8 cellular contexts compared by ENCODE assay signal in genomic region chr5:134174841-134175839, GRCh38. TPM values are rescaled to one million over a fixed set of nuclear protein-coding genes. Genes with fewer than 3 reads are reported as not detected.
DNase-seq lines count a peak whose midpoint lies in the region; ATAC-seq and TF ChIP-seq lines count a peak whose summit lies in the region.

No MANE protein-coding gene starts in this region.

- no peaks in the 10 kb centered on the region for H3K9me2 ChIP-seq in DOHH2 (replicated peaks; ENCODE audit: control insufficient read depth, low read length)
- H3K9me2 ChIP-seq in Loucy (replicated peaks; ENCODE audit: low read depth, low read length), result no peaks in the 10 kb centered on the region

- H3K27me3 ChIP-seq in DOHH2 (ENCODE audit: control insufficient read depth, low read length) (no peaks in the 10 kb centered on the region), Loucy (ENCODE audit: insufficient read depth, low read length, poor library complexity, severe bottlenecking) (no peaks in the 10 kb centered on the region), thymus (ENCODE audit: control insufficient read depth, insufficient read depth) (no peaks in the 10 kb centered on the region)

- H3K9me3 Mint-ChIP-seq in activated naive CD8-positive, alpha-beta T cell treated with anti-CD3 and anti-CD28 coated beads, Interleukin-2, amount 10 ng/mL, durations not matched to agents 7 days and 5 days, result no peaks in the 10 kb centered on the region
- no peaks in the 10 kb centered on the region for H3K9me3 Mint-ChIP-seq in immature natural killer cell

- peaks cover 11% of the 10 kb centered on the region for H3K36me3 Mint-ChIP-seq in activated naive CD8-positive, alpha-beta T cell treated with anti-CD3 and anti-CD28 coated beads, Interleukin-2, amount 10 ng/mL, durations not matched to agents 7 days and 5 days
- peaks cover 4 to 19% (median 12%) of the 10 kb centered on the region in 3 donors for H3K36me3 Mint-ChIP-seq in immature natural killer cell

- peak overlapping the region; percentile 98 for H3K4me3 Mint-ChIP-seq in activated naive CD8-positive, alpha-beta T cell treated with anti-CD3 and anti-CD28 coated beads, Interleukin-2, amount 10 ng/mL, durations not matched to agents 7 days and 5 days
- peak overlapping the region; percentile 85 to 96 (median 94) for H3K4me3 Mint-ChIP-seq in immature natural killer cell

- peaks cover 17% of the 10 kb centered on the region for H3K4me1 ChIP-seq in DOHH2 (ENCODE audit: control insufficient read depth, low read length)
- H3K4me1 ChIP-seq in Loucy (ENCODE audit: insufficient read depth, low read length, poor library complexity, severe bottlenecking), result peaks cover 20% of the 10 kb centered on the region
- peaks cover 16% of the 10 kb centered on the region for H3K4me1 ChIP-seq in thymus (ENCODE audit: control insufficient read depth, insufficient read depth, low read length)

- H3K27me3 Mint-ChIP-seq in activated naive CD8-positive, alpha-beta T cell treated with anti-CD3 and anti-CD28 coated beads, Interleukin-2, amount 10 ng/mL, durations not matched to agents 7 days and 5 days, result no peaks in the 10 kb centered on the region
- peaks cover 6 to 13% (median 10%) of the 10 kb centered on the region in 3 donors for H3K27me3 Mint-ChIP-seq in immature natural killer cell (ENCODE audit: low read depth in 3 of 3)

- H3K4me1 Mint-ChIP-seq in activated naive CD8-positive, alpha-beta T cell treated with anti-CD3 and anti-CD28 coated beads, Interleukin-2, amount 10 ng/mL, durations not matched to agents 7 days and 5 days, result peaks cover 18% of the 10 kb centered on the region
- peaks cover 38 to 52% of the 10 kb centered on the region in 2 donors for H3K4me1 Mint-ChIP-seq in immature natural killer cell

- H3K79me2 ChIP-seq in DOHH2 (ENCODE audit: control insufficient read depth, low read length) (peaks cover 74% of the 10 kb centered on the region), Loucy (ENCODE audit: insufficient read depth, low read length) (peaks cover 62% of the 10 kb centered on the region)

- ATAC-seq in activated naive CD8-positive, alpha-beta T cell treated with anti-CD3 and anti-CD28 coated beads, Interleukin-2, amount 10 ng/mL, durations not matched to agents 7 days and 5 days (ENCODE audit: low read depth), result no peak
- ATAC-seq in GM19463 (IDR thresholded peaks at IDR 0.05; ENCODE audit: unreplicated experiment), result no peak
- no peak for ATAC-seq in GM21515 (IDR thresholded peaks at IDR 0.05; ENCODE audit: unreplicated experiment)
- ATAC-seq in HG03025 (IDR thresholded peaks at IDR 0.05; ENCODE audit: low FRiP score, unreplicated experiment), result no peak

- peak overlapping the region; percentile 96 for H3K4me2 ChIP-seq in DOHH2 (ENCODE audit: low read length)
- H3K4me2 ChIP-seq in Loucy (ENCODE audit: low read depth, low read length, poor library complexity, severe bottlenecking), result peak overlapping the region; percentile 87

- H3K4me3 ChIP-seq in DOHH2 (ENCODE audit: low read length) (peak overlapping the region; percentile 99), Loucy (ENCODE audit: low read length, poor library complexity, severe bottlenecking) (peak overlapping the region; percentile 93), thymus (ENCODE audit: low read length) (peak overlapping the region; percentile 98)

- H4K20me1 ChIP-seq in DOHH2 (ENCODE audit: control insufficient read depth, insufficient read depth, low read depth, low read length) (peaks cover 19% of the 10 kb centered on the region), Loucy (ENCODE audit: insufficient read depth, low read length, poor library complexity, severe bottlenecking) (peaks cover 41% of the 10 kb centered on the region)

- H3K9me3 ChIP-seq in DOHH2 (ENCODE audit: control insufficient read depth, insufficient read depth, low read length), result no peaks in the 10 kb centered on the region
- H3K9me3 ChIP-seq in Loucy (ENCODE audit: insufficient read depth, low read depth, low read length), result no peaks in the 10 kb centered on the region
- no peaks in the 10 kb centered on the region for H3K9me3 ChIP-seq in thymus (ENCODE audit: control insufficient read depth)

- H2AFZ ChIP-seq in Loucy (ENCODE audit: low read length), result no peak overlapping the region

- peak overlapping the region; percentile 94 for H3K27ac Mint-ChIP-seq in activated naive CD8-positive, alpha-beta T cell treated with anti-CD3 and anti-CD28 coated beads, Interleukin-2, amount 10 ng/mL, durations not matched to agents 7 days and 5 days
- H3K27ac Mint-ChIP-seq in immature natural killer cell, result peak overlapping the region; percentile 95 to 98 (median 96)

- 33% methylated on average over 10 of the region's 10 CpGs for WGBS in thymus

- H3F3A ChIP-seq in DOHH2 (ENCODE audit: control insufficient read depth, insufficient read depth) (no peaks in the 10 kb centered on the region), Loucy (ENCODE audit: low read depth) (no peaks in the 10 kb centered on the region)

- no peak for TF ChIP-seq CTCF in DOHH2 (IDR thresholded peaks at IDR 0.05; ENCODE audit: low read depth, low read length, poor library complexity, severe bottlenecking)
- TF ChIP-seq CTCF in Loucy (conservative IDR thresholded peaks at IDR 0.05; ENCODE audit: low read length), result no peak

- POLR2A ChIA-PET in activated naive CD8-positive, alpha-beta T cell treated with anti-CD3 and anti-CD28 coated beads, Interleukin-2, amount 10 ng/mL, durations not matched to agents 7 days and 5 days (lab: Charles Lee), result interaction anchor here (0.7 to 2.8 kb wide), 12 partner anchors 24 to 671 kb away, joined by 3 to 48 read pairs (median 8); partner anchors contain the start of genes C5orf24, PPP2CA and UBE2B

- H3K9ac ChIP-seq in Loucy (ENCODE audit: low read depth, low read length, poor library complexity, severe bottlenecking), result peak overlapping the region; percentile 84

- H3K27ac ChIP-seq in DOHH2 (ENCODE audit: low read depth, low read length), result no peak overlapping the region
- no peak overlapping the region for H3K27ac ChIP-seq in thymus (ENCODE audit: low read depth)

- H3K36me3 ChIP-seq in DOHH2 (ENCODE audit: control insufficient read depth, low read length) (peaks cover 46% of the 10 kb centered on the region), Loucy (ENCODE audit: insufficient read depth, low read length) (peaks cover 22% of the 10 kb centered on the region; the same call in 1 of the 2 replicates), thymus (ENCODE audit: control insufficient read depth, insufficient read depth) (peaks cover 26% of the 10 kb centered on the region)

- no peak for DNase-seq in activated naive CD8-positive, alpha-beta T cell treated with anti-CD3 and anti-CD28 coated beads, Interleukin-2, amount 10 ng/mL, durations not matched to agents 7 days and 5 days
- DNase-seq in immature natural killer cell, result no peak

RNA-seq across cellular contexts. Expression of gene SKP1, which starts 1.6 kb away (rescaled TPM):
- total RNA-seq in activated naive CD8-positive, alpha-beta T cell treated with anti-CD3 and anti-CD28 coated beads, Interleukin-2, amount 10 ng/mL, durations not matched to agents 7 days and 5 days, result 100 to 1,000 TPM; 193 to 206 TPM
- polyA plus RNA-seq in immature natural killer cell (1,000 to 10,000 TPM in 2 of 3 donors, 100 to 1,000 TPM in 1; 955 to 1,349 (median 1,131) TPM), thymus (387 TPM)

RNA-seq across cellular contexts. Expression of gene PPP2CA, which starts 50.7 kb away (rescaled TPM):
- total RNA-seq in activated naive CD8-positive, alpha-beta T cell treated with anti-CD3 and anti-CD28 coated beads, Interleukin-2, amount 10 ng/mL, durations not matched to agents 7 days and 5 days, result 100 to 1,000 TPM; 122 to 129 TPM
- polyA plus RNA-seq in immature natural killer cell (100 to 1,000 TPM; 225 to 259 (median 254) TPM), thymus (62.9 TPM)
